In the genomic region with DNA sequence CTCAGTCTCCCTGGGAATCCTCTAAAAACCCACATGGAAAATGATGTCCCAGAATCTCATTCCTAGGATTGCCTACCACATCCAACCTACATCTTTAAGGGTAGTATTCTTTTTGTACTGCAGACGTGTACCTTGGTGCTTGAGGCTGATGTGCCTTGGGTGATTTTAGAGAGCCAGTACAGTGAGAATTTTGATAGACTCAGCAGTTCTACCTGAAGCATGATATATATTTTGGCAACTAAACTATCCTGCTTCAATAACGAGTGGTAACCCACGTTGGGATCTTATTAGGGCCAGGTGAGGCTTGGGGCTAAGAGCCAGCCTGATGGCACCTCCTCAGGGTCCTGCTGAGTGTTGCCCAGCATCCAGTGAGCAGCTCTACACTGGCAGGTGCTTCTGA, we compare ENCODE assay signal across 11 cellular contexts.
"Had no signal": no experiment of that assay in that cellular context is flagged by ENCODE, and none has a peak within 500 bp of the region (broad histone marks: within the 10 kb centered on the region; RNA-seq: fewer than 3 reads in every experiment).

No MANE protein-coding gene starts in this region.

- H3K4me2 ChIP-seq: GM23338 had no signal

- H3K9me3 ChIP-seq: HAP-1 had no signal

- H3K27ac ChIP-seq: GM23248 had no signal

- H3K36me3 ChIP-seq: HAP-1 had no signal

- ATAC-seq: GM23338, HCT116 had no signal

- DNase-seq: GM23248, GOT3, H7, H9, HCEC 1CT, HFFc6 had no signal

- H3K4me3 ChIP-seq: GM23248, GM23338, HAP-1 had no signal

- H3K4me1 ChIP-seq: HAP-1 had no signal

- H3K9ac ChIP-seq: GM23248 had no signal

- FAIRE-seq: H1, H54 had no signal

- H2AFZ ChIP-seq: GM23248, GM23338 had no signal
